ENCODE assay signal across 8 cellular contexts in the genomic region with DNA sequence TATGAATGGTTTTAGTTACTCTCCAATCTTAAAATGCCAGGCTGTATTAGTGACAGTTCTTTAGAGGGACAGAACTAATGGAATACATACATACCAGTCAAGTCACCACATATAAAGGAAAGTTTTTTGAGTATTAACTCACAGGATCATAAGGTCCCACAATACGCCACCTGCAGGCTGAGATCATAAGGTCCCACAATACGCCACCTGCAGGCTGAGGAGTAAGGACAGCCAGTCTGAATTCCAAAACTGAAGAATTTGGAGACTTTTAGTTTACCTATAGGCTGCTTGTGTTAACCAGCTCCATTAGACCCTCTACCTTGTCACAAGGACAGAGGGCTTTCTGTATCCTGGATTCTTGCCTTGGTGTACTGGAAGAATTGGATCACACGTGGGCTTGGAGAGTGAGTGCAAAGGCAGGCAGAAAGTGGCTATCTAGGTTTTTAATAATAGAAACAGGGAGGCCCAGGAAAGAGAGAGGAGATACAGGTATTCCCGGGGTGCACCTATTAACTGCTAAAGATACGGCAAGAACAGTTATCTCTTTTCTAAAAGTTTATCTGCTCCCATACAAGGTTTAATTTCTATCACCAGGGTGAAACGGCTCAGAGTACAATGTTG.
DNase-seq lines count a peak whose midpoint lies in the region; ATAC-seq and TF ChIP-seq lines count a peak whose summit lies in the region.

No MANE protein-coding gene starts in this region.

- DNase-seq in CD14-positive monocyte (ENCODE audit: low spot score), result no peak
- peak; percentile 22 for DNase-seq in Panc1 (ENCODE audit: low read depth, low spot score)
- DNase-seq in iPS DF 6.9 (ENCODE audit: low read depth, low spot score), result peak; percentile 37
- no peak for DNase-seq in activated naive CD4-positive, alpha-beta T cell treated with Interleukin-2 at 50 U/mL for 16 hours
- no peak for DNase-seq in coronary artery (ENCODE audit: low spot score)
- no peak for DNase-seq in HPDE6-E6E7 (ENCODE audit: extremely low spot score)

- no peaks in the 10 kb centered on the region for H3K4me1 Mint-ChIP-seq in CD14-positive monocyte

- no peak overlapping the region for H3K27ac ChIP-seq in Panc1 (ENCODE audit: low read length)
- no peak overlapping the region for H3K27ac ChIP-seq in iPS DF 6.9 (ENCODE audit: low read length)
- no peak overlapping the region for H3K27ac ChIP-seq in coronary artery

- H3K4me3 Mint-ChIP-seq in CD14-positive monocyte, result no peak overlapping the region

- H3K27me3 ChIP-seq in Panc1 (ENCODE audit: control insufficient read depth, insufficient read depth, low read length), result no peaks in the 10 kb centered on the region
- H3K27me3 ChIP-seq in iPS DF 6.9 (ENCODE audit: control insufficient read depth, insufficient read depth, low read length), result no peaks in the 10 kb centered on the region

- H3K27me3 Mint-ChIP-seq in CD14-positive monocyte (ENCODE audit: low read depth in 3 of 3), result peaks cover 0 to 2% (median 1%) of the 10 kb centered on the region in 3 donors

- no peaks in the 10 kb centered on the region for H3K36me3 ChIP-seq in Panc1 (ENCODE audit: control insufficient read depth, insufficient read depth, low read length)
- H3K36me3 ChIP-seq in iPS DF 6.9 (ENCODE audit: control insufficient read depth, insufficient read depth, low read length), result no peaks in the 10 kb centered on the region

- no TSS peak for BruUV-seq in Panc1 (replicated peaks; lab: Mats Ljungman, UMichigan)

- TF ChIP-seq CTCF in CD14-positive monocyte (IDR thresholded peaks at IDR 0.05), result peak; percentile 88
- peak; percentile 48 for TF ChIP-seq CTCF in Panc1 (IDR thresholded peaks at IDR 0.05)
- TF ChIP-seq CTCF in coronary artery (IDR thresholded peaks at IDR 0.05), result no peak

- CTCF ChIA-PET in Panc1 (lab: Charles Lee), result no interaction called here

- peak; percentile 91 for ATAC-seq in GM19035 (IDR thresholded peaks at IDR 0.05; ENCODE audit: unreplicated experiment)
- ATAC-seq in HG03135 (IDR thresholded peaks at IDR 0.05; ENCODE audit: unreplicated experiment), result peak; percentile 70
- no peak for ATAC-seq in Panc1

- no peaks in the 10 kb centered on the region for H3K36me3 Mint-ChIP-seq in CD14-positive monocyte

- H3K4me3 ChIP-seq in Panc1 (ENCODE audit: low read depth in 2 of 2, low read length in 2 of 2) (no peak overlapping the region), iPS DF 6.9 (ENCODE audit: low read length) (no peak overlapping the region), coronary artery (no peak overlapping the region)

- WGBS in iPS DF 6.9 (ENCODE audit: insufficient coverage, insufficient read length), result no CpG with 5 or more reads among the region's 6 CpGs

- in situ Hi-C loops in Panc1 (cut with HindIII; ENCODE audit: low pct_unique_long_range_greater_than_20kb, low sequenced_read_pairs), result no loop called here

- no peaks in the 10 kb centered on the region for H3K4me1 ChIP-seq in Panc1 (ENCODE audit: control insufficient read depth, insufficient read depth, low read length)
- H3K4me1 ChIP-seq in iPS DF 6.9 (ENCODE audit: control insufficient read depth, insufficient read depth, low read length), result no peaks in the 10 kb centered on the region

- H3K9me3 ChIP-seq in Panc1 (ENCODE audit: control insufficient read depth, insufficient read depth, low read depth, low read length), result no peaks in the 10 kb centered on the region
- H3K9me3 ChIP-seq in iPS DF 6.9 (ENCODE audit: control insufficient read depth, insufficient read depth, low read length), result no peaks in the 10 kb centered on the region

- no peak overlapping the region for H3K27ac Mint-ChIP-seq in CD14-positive monocyte

- H3K9me3 Mint-ChIP-seq in CD14-positive monocyte, result no peaks in the 10 kb centered on the region

- intact Hi-C loops in CD14-positive monocyte (cut with micrococcal nuclease) (loop anchor here (2.0 to 5.0 kb wide), 2 partner anchors 126 to 128 kb away; no protein-coding TSS in a partner anchor), Panc1 (cut with micrococcal nuclease; ENCODE audit: unreplicated experiment) (no loop called here)

- POLR2A ChIA-PET in Panc1 (lab: Charles Lee), result no interaction called here

Comparison
In these comparisons a context has a peak if more than half of its experiments do, and no peak if none do; other contexts are left out.
1. DNase-seq: peak in Panc1 (single experiment) and iPS DF 6.9 (single experiment); none in CD14-positive monocyte (single experiment), activated naive CD4-positive, alpha-beta T cell treated with Interleukin-2 at 50 U/mL for 16 hours (single experiment), coronary artery (single experiment) and HPDE6-E6E7 (single experiment).